ENCODE assay signal across 8 cellular contexts in genomic region chr22:46738642-46738960, GRCh38. TPM values are rescaled to one million over a fixed set of nuclear protein-coding genes. Genes with fewer than 3 reads are reported as not detected.
A peak's percentile ranks its signal among the peaks of the same experiment; 100 is the strongest.
DNase-seq lines count a peak whose midpoint lies in the region; ATAC-seq and TF ChIP-seq lines count a peak whose summit lies in the region.

No MANE protein-coding gene starts in this region.

- peaks cover 44% of the 10 kb centered on the region for H3K4me1 Mint-ChIP-seq in CD8-positive, alpha-beta T cell (ENCODE audit: low read depth)

- POLR2A ChIA-PET in CD8-positive, alpha-beta T cell (lab: Charles Lee), result interaction anchor here (0.5 to 2.7 kb wide), 8 partner anchors 11 to 139 kb away, joined by 3 to 24 read pairs (median 4); partner anchors contain the start of gene TBC1D22A

- intact Hi-C loops in CD8-positive, alpha-beta T cell (cut with DNase I, micrococcal nuclease), result loop anchor here (1.0 to 10.0 kb wide), 6 partner anchors 11 to 175 kb away; partner anchors contain the start of gene TBC1D22A (in 2 of the 2)

- H3K9ac ChIP-seq in NT2/D1 (ENCODE audit: insufficient read length, low read depth), result peak overlapping the region; percentile 74

- no peaks in the 10 kb centered on the region for H3K9me3 ChIP-seq in CD8-positive, alpha-beta T cell (ENCODE audit: low read length)
- H3K9me3 ChIP-seq in NT2/D1 (ENCODE audit: insufficient read depth, low read length), result no peaks in the 10 kb centered on the region
- no peaks in the 10 kb centered on the region for H3K9me3 ChIP-seq in neutrophil

- no peaks in the 10 kb centered on the region for H3K27me3 Mint-ChIP-seq in CD8-positive, alpha-beta T cell (ENCODE audit: low read depth)

- H3K9me3 Mint-ChIP-seq in CD8-positive, alpha-beta T cell, result no peaks in the 10 kb centered on the region

- H3K36me3 Mint-ChIP-seq in CD8-positive, alpha-beta T cell, result peaks cover 18% of the 10 kb centered on the region

- peak overlapping the region; percentile 89 for H3K4me3 Mint-ChIP-seq in CD8-positive, alpha-beta T cell

- ATAC-seq in CD8-positive, alpha-beta T cell, result no peak
- ATAC-seq in GM18867 (IDR thresholded peaks at IDR 0.05; ENCODE audit: unreplicated experiment) (no peak), GM19395 (IDR thresholded peaks at IDR 0.05; ENCODE audit: unreplicated experiment) (no peak)

- CTCF ChIA-PET in CD8-positive, alpha-beta T cell (lab: Charles Lee), result interaction anchor here (0.9 to 5.1 kb wide), 4 partner anchors 10 to 175 kb away, joined by 4 to 37 read pairs (median 24); no protein-coding TSS in a partner anchor

- peak overlapping the region; percentile 42 for H3K27ac ChIP-seq in CD8-positive, alpha-beta T cell (ENCODE audit: low read depth, low read length)
- peak overlapping the region; percentile 97 for H3K27ac ChIP-seq in neutrophil

- H3K36me3 ChIP-seq in CD8-positive, alpha-beta T cell (ENCODE audit: insufficient read depth, low read length), result no peaks in the 10 kb centered on the region
- H3K36me3 ChIP-seq in NT2/D1 (ENCODE audit: insufficient read depth, insufficient read length, low read length) (peaks cover 11% of the 10 kb centered on the region), neutrophil (no peaks in the 10 kb centered on the region)

- peak overlapping the region; percentile 59 for H3K4me3 ChIP-seq in CD8-positive, alpha-beta T cell (ENCODE audit: low read depth, low read length)
- H3K4me3 ChIP-seq in NT2/D1 (ENCODE audit: insufficient read length, low read depth), result peak overlapping the region; percentile 43
- H3K4me3 ChIP-seq in epithelial cell of esophagus (ENCODE audit: low read length), result peak overlapping the region; percentile 51
- peak overlapping the region; percentile 69 to 80 for H3K4me3 ChIP-seq in neutrophil (ENCODE audit: low read depth in 1 of 2, low read length in 1 of 2)

- no peaks in the 10 kb centered on the region for H3K27me3 ChIP-seq in CD8-positive, alpha-beta T cell (ENCODE audit: insufficient read depth, low read length)
- H3K27me3 ChIP-seq in NT2/D1 (ENCODE audit: insufficient read depth, insufficient read length) (no peaks in the 10 kb centered on the region), neutrophil (no peaks in the 10 kb centered on the region)

- peak in 1 of 7 experiments; percentile 17 for DNase-seq in CD8-positive, alpha-beta T cell
- DNase-seq in NT2/D1 (ENCODE audit: low read depth, low spot score), result no peak
- no peak for DNase-seq in epithelial cell of esophagus (ENCODE audit: low read depth)
- DNase-seq in KG1 (lab: John Stamatoyannopoulos, UW), result no peak
- DNase-seq in NCI-H187 (lab: John Stamatoyannopoulos, UW), result no peak

- TF ChIP-seq CTCF in CD8-positive, alpha-beta T cell (IDR thresholded peaks at IDR 0.05), result no peak
- TF ChIP-seq CTCF in epithelial cell of esophagus (IDR thresholded peaks at IDR 0.05; ENCODE audit: insufficient read depth, low read depth, low read length, missing control alignments) (no peak), neutrophil (IDR thresholded peaks at IDR 0.05) (no peak)

- H3K4me1 ChIP-seq in CD8-positive, alpha-beta T cell (ENCODE audit: insufficient read depth, low read length), result peaks cover 49% of the 10 kb centered on the region
- H3K4me1 ChIP-seq in NT2/D1 (ENCODE audit: insufficient read depth, insufficient read length) (peaks cover 16% of the 10 kb centered on the region), neutrophil (ENCODE audit: control insufficient read depth in 1 of 2, insufficient read depth in 1 of 2, low read depth in 1 of 2, low read length in 1 of 2) (peaks cover 41 to 42% of the 10 kb centered on the region in 2 experiments)

- H3K27ac Mint-ChIP-seq in CD8-positive, alpha-beta T cell, result peak overlapping the region; percentile 95

RNA-seq across cellular contexts. Expression of gene CERK, which starts 0.5 kb away (rescaled TPM):
- total RNA-seq in CD8-positive, alpha-beta T cell, result 10 to 100 TPM; 93.5 to 95.0 TPM

RNA-seq across cellular contexts. Expression of gene TBC1D22A, which starts 23.8 kb away (rescaled TPM):
- total RNA-seq in CD8-positive, alpha-beta T cell, result 10 to 100 TPM; 21.8 to 27.4 TPM
